Comparison of ENCODE assay signal across 1 cellular context in the genomic region with DNA sequence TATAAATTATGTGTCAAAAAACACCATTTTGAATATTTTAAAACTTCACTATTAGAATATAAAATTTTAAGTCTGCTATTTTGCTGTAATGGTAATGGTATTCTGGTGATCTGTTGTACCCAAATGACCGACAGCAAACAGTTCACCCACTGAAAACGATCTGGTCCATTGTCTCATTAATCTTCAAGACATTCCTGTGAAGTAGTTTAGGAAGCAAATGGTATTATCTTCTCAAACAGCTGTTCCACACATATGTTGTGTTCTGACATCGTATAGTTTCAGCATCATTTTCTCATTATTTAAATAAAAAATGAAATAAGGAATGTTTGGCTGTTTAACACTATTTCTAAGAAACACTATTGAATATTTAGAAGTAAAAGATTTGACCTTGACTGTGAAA.
TF ChIP-seq lines count a peak whose summit lies in the region.

No MANE protein-coding gene starts in this region.

TF ChIP-seq in K562, 482 proteins besides CTCF, POLR2A, EP300 and RAD21 (continued from another document):
- TF ChIP-seq MECOM (CRISPR knock-in tag; IDR thresholded peaks at IDR 0.05): no peak
- no peak for TF ChIP-seq SNRNP70 (optimal IDR thresholded peaks at IDR 0.05; ENCODE audit: low read depth, low read length)
- TF ChIP-seq FOXP1 (CRISPR knock-in tag; IDR thresholded peaks at IDR 0.05): no peak
- no peak for TF ChIP-seq TAF9B (IDR thresholded peaks at IDR 0.05; ENCODE audit: partially characterized antibody)
- 0 out of 2 replicates have a peak, but pooled peaks have one; percentile 7 for TF ChIP-seq TEAD4 (IDR thresholded peaks at IDR 0.05; ENCODE audit: low read length)
- no peak for TF ChIP-seq TEAD4 (CRISPR knock-in tag; IDR thresholded peaks at IDR 0.05; ENCODE audit: borderline replicate concordance)
- TF ChIP-seq, protein P1, sequence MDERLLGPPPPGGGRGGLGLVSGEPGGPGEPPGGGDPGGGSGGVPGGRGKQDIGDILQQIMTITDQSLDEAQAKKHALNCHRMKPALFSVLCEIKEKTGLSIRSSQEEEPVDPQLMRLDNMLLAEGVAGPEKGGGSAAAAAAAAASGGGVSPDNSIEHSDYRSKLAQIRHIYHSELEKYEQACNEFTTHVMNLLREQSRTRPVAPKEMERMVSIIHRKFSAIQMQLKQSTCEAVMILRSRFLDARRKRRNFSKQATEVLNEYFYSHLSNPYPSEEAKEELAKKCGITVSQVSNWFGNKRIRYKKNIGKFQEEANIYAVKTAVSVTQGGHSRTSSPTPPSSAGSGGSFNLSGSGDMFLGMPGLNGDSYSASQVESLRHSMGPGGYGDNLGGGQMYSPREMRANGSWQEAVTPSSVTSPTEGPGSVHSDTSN (CRISPR knock-in tag; IDR thresholded peaks at IDR 0.05; ENCODE audit: low read depth): no peak
- TF ChIP-seq, protein P1 (tag; conservative IDR thresholded peaks at IDR 0.05; ENCODE audit: low read depth): peak; percentile 68
- peak; percentile 14 for TF ChIP-seq DACH1 (IDR thresholded peaks at IDR 0.05; ENCODE audit: partially characterized antibody)
- TF ChIP-seq MEIS2 (IDR thresholded peaks at IDR 0.05; ENCODE audit: partially characterized antibody): peak; percentile 71
- TF ChIP-seq TCF3 (CRISPR knock-in tag; IDR thresholded peaks at IDR 0.05): peak; percentile 26; the same call in 1 of the 2 replicates
- no peak for TF ChIP-seq HNRNPK (IDR thresholded peaks at IDR 0.05; ENCODE audit: low read depth, low read length, poor library complexity, severe bottlenecking)
- TF ChIP-seq ZSCAN29 (IDR thresholded peaks at IDR 0.05): no peak
- TF ChIP-seq GABPB2 (CRISPR knock-in tag; conservative IDR thresholded peaks at IDR 0.05): no peak
- peak; percentile 34; the same call in 1 of the 2 replicates for TF ChIP-seq CBFA2T3 (IDR thresholded peaks at IDR 0.05)
- no peak for TF ChIP-seq CHD1 (IDR thresholded peaks at IDR 0.05; ENCODE audit: low read length)
